ENCODE assay signal across 8 cellular contexts in genomic region chr1:156082111-156083091, GRCh38. TPM values are rescaled to one million over a fixed set of nuclear protein-coding genes. Genes with fewer than 3 reads are reported as not detected.
DNase-seq lines count a peak whose midpoint lies in the region; ATAC-seq and TF ChIP-seq lines count a peak whose summit lies in the region.

Gene MEX3A, minus strand, starts transcription at chr1:156082465. Its CDS starts 467 bp downstream, at chr1:156081998.

- peaks cover 9% of the 10 kb centered on the region for H3K79me2 ChIP-seq in DND-41 (ENCODE audit: insufficient read depth, low read length)
- peaks cover 29% of the 10 kb centered on the region for H3K79me2 ChIP-seq in PC-3 (ENCODE audit: low read length)

- peaks cover 5% of the 10 kb centered on the region for H3K4me1 Mint-ChIP-seq in activated T-cell treated with anti-CD3 and anti-CD28 coated beads, Interleukin-2, amount 50 U/mL, for 72 hours (ENCODE audit: low read depth)

- TF ChIP-seq EP300 in Ishikawa (IDR thresholded peaks at IDR 0.05; ENCODE audit: borderline replicate concordance), result no peak

- no peak for TF ChIP-seq RAD21 in Ishikawa (IDR thresholded peaks at IDR 0.05; ENCODE audit: low read depth)

- H3K4me3 Mint-ChIP-seq in activated T-cell treated with anti-CD3 and anti-CD28 coated beads, Interleukin-2, amount 50 U/mL, for 72 hours, result peak within 1 kb of the TSS; percentile 87 to 89

- H3K9me3 ChIP-seq in DND-41 (ENCODE audit: insufficient read depth, low read length, severe bottlenecking), result no peaks in the 10 kb centered on the region
- no peaks in the 10 kb centered on the region for H3K9me3 ChIP-seq in PC-3 (ENCODE audit: low read length)
- no peaks in the 10 kb centered on the region for H3K9me3 ChIP-seq in muscle layer of colon (ENCODE audit: low read length)
- no peaks in the 10 kb centered on the region for H3K9me3 ChIP-seq in subcutaneous abdominal adipose tissue (ENCODE audit: control insufficient read depth in 5 of 5, low read length in 5 of 5)

- POLR2A ChIA-PET in PC-3 (lab: Charles Lee; ENCODE audit: unreplicated experiment), result interaction anchor here (0.7 kb wide), 1 partner anchor 74 kb away, joined by 4 read pairs; no protein-coding TSS in a partner anchor

- H3K4me2 ChIP-seq in DND-41 (ENCODE audit: insufficient read depth, low read length) (peak within 1 kb of the TSS; percentile 94), PC-3 (ENCODE audit: low read length) (peak within 1 kb of the TSS; percentile 91)

- H3K4me3 ChIP-seq in DND-41 (ENCODE audit: low read depth in 1 of 2, low read length in 2 of 2) (peak within 1 kb of the TSS; percentile 59 to 72), PC-3 (ENCODE audit: low read length) (peak within 1 kb of the TSS; percentile 78), muscle layer of colon (ENCODE audit: low read depth in 1 of 2, low read length in 2 of 2) (peak within 1 kb of the TSS; percentile 60 to 72), subcutaneous abdominal adipose tissue (ENCODE audit: low read depth in 1 of 5, low read length in 5 of 5) (peak within 1 kb of the TSS; percentile 75 to 85 (median 80))

- peaks cover 5% of the 10 kb centered on the region; the same call in 1 of the 2 replicates for H4K20me1 ChIP-seq in DND-41 (ENCODE audit: insufficient read depth, low read length)
- H4K20me1 ChIP-seq in PC-3 (ENCODE audit: low read length), result no peaks in the 10 kb centered on the region

- no peaks in the 10 kb centered on the region for H3K36me3 Mint-ChIP-seq in activated T-cell treated with anti-CD3 and anti-CD28 coated beads, Interleukin-2, amount 50 U/mL, for 72 hours (ENCODE audit: insufficient read depth in 2 of 2)

- peaks cover 76% of the 10 kb centered on the region for H3K27me3 Mint-ChIP-seq in activated T-cell treated with anti-CD3 and anti-CD28 coated beads, Interleukin-2, amount 50 U/mL, for 72 hours (ENCODE audit: low read depth)

- peak within 1 kb of the TSS; percentile 73 for H3K9ac ChIP-seq in DND-41 (ENCODE audit: low read depth, low read length)
- peak within 1 kb of the TSS; percentile 78 for H3K9ac ChIP-seq in PC-3 (ENCODE audit: low read length)
- peak within 1 kb of the TSS; percentile 27 for H3K9ac ChIP-seq in muscle layer of colon (ENCODE audit: low read length)
- peak within 1 kb of the TSS in 4 of 5 donors; percentile 29 to 66 (median 65) for H3K9ac ChIP-seq in subcutaneous abdominal adipose tissue (ENCODE audit: low read length in 5 of 5)

- peak within 1 kb of the TSS; percentile 56 for H3K27ac ChIP-seq in DND-41 (ENCODE audit: low read length)
- no peak within 1 kb of the TSS for H3K27ac ChIP-seq in PC-3 (ENCODE audit: low read length)
- H3K27ac ChIP-seq in muscle layer of colon (ENCODE audit: low read depth, low read length), result peak within 1 kb of the TSS; percentile 56
- peak within 1 kb of the TSS; percentile 30 for H3K27ac ChIP-seq in subcutaneous abdominal adipose tissue (ENCODE audit: low read depth, low read length)

- peak within 1 kb of the TSS; percentile 81 for H2AFZ ChIP-seq in DND-41 (ENCODE audit: low read depth, low read length)
- H2AFZ ChIP-seq in PC-3 (ENCODE audit: low read length), result peak within 1 kb of the TSS; percentile 95

- no peaks in the 10 kb centered on the region for H3F3A ChIP-seq in PC-3 (ENCODE audit: low read length, unreplicated experiment)

- H3K27me3 ChIP-seq in DND-41 (ENCODE audit: insufficient read depth, low read length, poor library complexity), result no peaks in the 10 kb centered on the region
- H3K27me3 ChIP-seq in PC-3 (ENCODE audit: low read length), result no peaks in the 10 kb centered on the region
- H3K27me3 ChIP-seq in muscle layer of colon (ENCODE audit: control insufficient read depth in 1 of 2, insufficient read depth in 2 of 2, low read length in 2 of 2), result no peaks in the 10 kb centered on the region
- H3K27me3 ChIP-seq in subcutaneous abdominal adipose tissue (ENCODE audit: control insufficient read depth in 5 of 5, insufficient read depth in 4 of 5, low read length in 5 of 5), result peaks cover 3 to 8% (median 5%) of the 10 kb centered on the region in 5 donors

- CTCF ChIA-PET in PC-3 (lab: Charles Lee), result interaction anchor here (0.6 kb wide), 1 partner anchor 147 kb away, joined by 4 read pairs; no protein-coding TSS in a partner anchor

- peak; percentile 75 for DNase-seq in DND-41
- DNase-seq in PC-3, result peak; percentile 77
- DNase-seq in activated T-cell treated with anti-CD3 and anti-CD28 coated beads, Interleukin-2, amount 50 U/mL, for 72 hours, result peak; percentile 66 to 70
- DNase-seq in fibroblast of gingiva (ENCODE audit: low read depth), result peak; percentile 44
- DNase-seq in GF-D8 (lab: John Stamatoyannopoulos, UW), result no peak

- no TSS peak for BruUV-seq in PC-3 (replicated peaks; lab: Mats Ljungman, UMichigan)

- H3K36me3 ChIP-seq in DND-41 (ENCODE audit: insufficient read depth, low read length) (peaks cover 3% of the 10 kb centered on the region), PC-3 (ENCODE audit: low read depth, low read length) (peaks cover under 1% of the 10 kb centered on the region; the same call in 1 of the 2 replicates), muscle layer of colon (ENCODE audit: insufficient read depth, low read length) (no peaks in the 10 kb centered on the region), subcutaneous abdominal adipose tissue (ENCODE audit: control insufficient read depth in 5 of 5, insufficient read depth in 5 of 5, low read length in 5 of 5) (no peaks in the 10 kb centered on the region)

- no peak within 1 kb of the TSS for H3K27ac Mint-ChIP-seq in activated T-cell treated with anti-CD3 and anti-CD28 coated beads, Interleukin-2, amount 50 U/mL, for 72 hours

- intact Hi-C loops in PC-3 (cut with micrococcal nuclease), result loop anchor here (1.0 kb wide), 1 partner anchor 28 kb away; the partner anchor contains the start of gene LAMTOR2

- H3K9me3 Mint-ChIP-seq in activated T-cell treated with anti-CD3 and anti-CD28 coated beads, Interleukin-2, amount 50 U/mL, for 72 hours, result no peaks in the 10 kb centered on the region

- TF ChIP-seq CTCF in DND-41 (IDR thresholded peaks at IDR 0.05; ENCODE audit: borderline replicate concordance, extremely low read depth, low read length, poor library complexity, severe bottlenecking) (no peak), PC-3 (conservative IDR thresholded peaks at IDR 0.05; ENCODE audit: low read depth, low read length) (no peak)

- H3K4me1 ChIP-seq in DND-41 (ENCODE audit: insufficient read depth, low read length) (peaks cover 33% of the 10 kb centered on the region), PC-3 (ENCODE audit: insufficient read depth, low read length) (peaks cover 12% of the 10 kb centered on the region), muscle layer of colon (ENCODE audit: insufficient read depth, low read length) (peaks cover 11% of the 10 kb centered on the region), subcutaneous abdominal adipose tissue (ENCODE audit: control insufficient read depth in 5 of 5, insufficient read depth in 5 of 5, low read length in 5 of 5) (peaks cover 0 to 24% (median 11%) of the 10 kb centered on the region in 5 donors)

- ATAC-seq in DND-41 (ENCODE audit: insufficient read depth, low read depth) (peak; percentile 92), PC-3 (peak; percentile 72)
- peak; percentile 89 to 91 for ATAC-seq in activated T-cell treated with anti-CD3 and anti-CD28 coated beads, Interleukin-2, amount 50 U/mL, for 72 hours (replicated peaks in 1 of 2)

- no peaks in the 10 kb centered on the region for H3K9me2 ChIP-seq in PC-3 (replicated peaks; ENCODE audit: low read length)

TF ChIP-seq in Ishikawa, 13 proteins besides CTCF, POLR2A, EP300 and RAD21 (continues in another document):
- TF ChIP-seq CEBPB (IDR thresholded peaks at IDR 0.05), result no peak
- 0 out of 2 replicates have a peak, but pooled peaks have one; percentile 17 for TF ChIP-seq CREB1 (IDR thresholded peaks at IDR 0.05; ENCODE audit: low read depth)
- TF ChIP-seq TAF1 (IDR thresholded peaks at IDR 0.05; ENCODE audit: low read depth), result peak; percentile 55; the same call in 1 of the 2 replicates
- no peak for TF ChIP-seq FOXM1 (IDR thresholded peaks at IDR 0.05; ENCODE audit: borderline replicate concordance, low read depth)
- TF ChIP-seq EGR1 (IDR thresholded peaks at IDR 0.05), result peak; percentile 36; the same call in 1 of the 2 replicates
- TF ChIP-seq ZBTB7A (IDR thresholded peaks at IDR 0.05; ENCODE audit: low read depth), result peak; percentile 95
- no peak; the same call in 1 of the 2 replicates for TF ChIP-seq NFIC (IDR thresholded peaks at IDR 0.05)
- TF ChIP-seq YY1 (IDR thresholded peaks at IDR 0.05; ENCODE audit: low read depth), result peak; percentile 61; the same call in 1 of the 2 replicates
- no peak for TF ChIP-seq REST (IDR thresholded peaks at IDR 0.05; ENCODE audit: low read depth)
- peak; percentile 67; the same call in 1 of the 2 replicates for TF ChIP-seq MAX (IDR thresholded peaks at IDR 0.05)
- TF ChIP-seq TEAD4 (IDR thresholded peaks at IDR 0.05), result peak; percentile 62
- peak; percentile 57; the same call in 1 of the 2 replicates for TF ChIP-seq TCF12 (IDR thresholded peaks at IDR 0.05; ENCODE audit: low read depth)

RNA-seq across cellular contexts. Expression of gene MEX3A, which starts in this region (rescaled TPM):
- total RNA-seq in PC-3 (2014; rRNA removed), result 12.9 and 14.7 TPM in 2 replicates
- total RNA-seq in activated T-cell treated with anti-CD3 and anti-CD28 coated beads, Interleukin-2, amount 50 U/mL, for 72 hours, result under 1 TPM; 0.31 to 0.97 TPM

Comparison
In these comparisons a context has a peak if more than half of its experiments do, and no peak if none do; other contexts are left out.
1. Peak in DNase-seq and ATAC-seq in activated T-cell treated with anti-CD3 and anti-CD28 coated beads, Interleukin-2, amount 50 U/mL, for 72 hours; RNA of the gene not detected or under 1 TPM.
2. H3K9ac ChIP-seq: peak in every context shown above with its lines; median percentile 78 in PC-3; 73 in DND-41; 65 in subcutaneous abdominal adipose tissue; 27 in muscle layer of colon.